Comparison of ENCODE assay signal across 19 cellular contexts in genomic region chr1:191889623-191890003, GRCh38.
"Had no signal": no experiment of that assay in that cellular context is flagged by ENCODE, and none has a peak within 500 bp of the region (broad histone marks: within the 10 kb centered on the region; RNA-seq: fewer than 3 reads in every experiment).

No MANE protein-coding gene starts in this region.

- ATAC-seq: activated CD4-positive, alpha-beta T cell treated with anti-CD3 and anti-CD28 coated beads for 36 hours; activated T-helper 17 cell treated with anti-CD3 and anti-CD28 coated beads, Interleukin-2, amount 50 U/mL, for 72 hours; gastrocnemius medialis; natural killer cell treated with Interleukin-12 subunit alpha and Interleukin-12 subunit beta and Interleukin-15 and Interleukin-18, amount 100 ng/mL, for 72 hours; psoas muscle had no signal

- DNase-seq: activated B cell treated with CpG ODN at 0.5 μM for 24 hours; activated CD4-positive, alpha-beta T cell treated with anti-CD3 and anti-CD28 coated beads for 36 hours; activated CD4-positive, alpha-beta T cell treated with anti-CD3 and anti-CD28 coated beads, Interleukin-2, amount 50 U/mL, for 4 hours; activated CD8-positive, alpha-beta memory T cell treated with anti-CD3 and anti-CD28 coated beads for 24 hours; activated CD8-positive, alpha-beta memory T cell treated with anti-CD3 and anti-CD28 coated beads, Interleukin-2, amount 50 U/mL, for 4 hours; activated T-cell treated with anti-CD3 and anti-CD28 coated beads, Interleukin-2, amount 50 U/mL, for 24 hours; adrenal gland; colonic mucosa; esophagus squamous epithelium; gastrocnemius medialis; pancreas; psoas muscle; stimulated activated CD4-positive, alpha-beta T cell treated with anti-CD3 and anti-CD28 coated beads, Interleukin-4, amount 100 ng/mL, for 24 hours; stimulated activated naive CD4-positive, alpha-beta T cell treated with Interleukin-2 at 50 U/mL for 16 hours; T-helper 9 cell had no signal

- H3K27me3 ChIP-seq: adrenal gland, ascending aorta, colonic mucosa, esophagus squamous epithelium, gastrocnemius medialis, pancreas, right atrium auricular region had no signal

- H3K9me3 ChIP-seq: adrenal gland, ascending aorta, colonic mucosa, esophagus squamous epithelium, gastrocnemius medialis, pancreas, psoas muscle, right atrium auricular region had no signal

- H3K4me3 ChIP-seq: adrenal gland, ascending aorta, colonic mucosa, esophagus squamous epithelium, gastrocnemius medialis, pancreas, psoas muscle, right atrium auricular region had no signal

- H3K27ac ChIP-seq: adrenal gland, ascending aorta, colonic mucosa, esophagus squamous epithelium, gastrocnemius medialis, pancreas, psoas muscle, right atrium auricular region had no signal

- H3K36me3 ChIP-seq: adrenal gland, ascending aorta, colonic mucosa, esophagus squamous epithelium, gastrocnemius medialis, pancreas, right atrium auricular region had no signal
